In the genomic region with DNA sequence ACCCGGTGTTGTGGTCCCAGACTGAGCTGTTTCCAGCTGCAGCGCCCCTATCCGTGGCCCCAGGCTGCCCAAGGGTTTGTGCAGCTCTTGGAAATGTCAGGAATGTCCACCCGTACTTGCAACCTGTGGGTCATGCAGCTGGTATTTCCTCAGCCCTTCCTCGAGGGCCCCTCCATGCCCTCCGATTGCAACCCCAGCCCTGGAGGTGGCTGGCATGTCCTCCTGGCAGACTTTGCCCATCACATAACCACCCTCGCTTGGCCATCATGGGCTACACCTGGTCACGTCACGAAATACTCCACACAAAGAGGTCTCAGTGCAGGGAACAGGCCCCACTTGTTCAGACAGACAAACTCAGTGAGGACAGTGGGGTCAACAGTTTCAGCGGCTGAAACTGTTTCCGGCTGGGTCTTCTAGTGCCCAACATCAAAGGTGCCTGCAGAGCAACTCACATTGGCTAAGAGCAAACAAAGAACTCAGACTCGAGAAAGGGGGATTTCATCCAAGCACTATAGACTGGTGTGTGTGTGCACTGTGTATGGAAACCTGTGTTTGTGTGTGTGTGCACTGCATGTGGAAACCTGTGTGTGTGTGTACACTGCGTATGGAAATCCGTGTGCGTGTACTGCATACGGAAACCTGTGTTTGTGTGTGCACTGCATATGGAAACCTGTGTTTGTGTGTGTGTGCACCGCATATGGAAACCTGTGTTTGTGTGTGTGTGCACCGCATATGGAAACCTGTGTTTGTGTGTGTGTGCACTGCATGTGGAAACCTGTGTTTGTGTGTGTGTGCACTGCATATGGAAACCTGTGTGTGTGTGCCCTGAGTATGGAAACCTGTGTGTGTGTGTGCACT, we compare ENCODE assay signal across 1 cellular context.
A peak's percentile ranks its signal among the peaks of the same experiment; 100 is the strongest.
TF ChIP-seq lines count a peak whose summit lies in the region.

No MANE protein-coding gene starts in this region.

TF ChIP-seq in SK-N-SH, 30 proteins besides CTCF, POLR2A, EP300 and RAD21 (continued from another document):
- TF ChIP-seq, protein P1, sequence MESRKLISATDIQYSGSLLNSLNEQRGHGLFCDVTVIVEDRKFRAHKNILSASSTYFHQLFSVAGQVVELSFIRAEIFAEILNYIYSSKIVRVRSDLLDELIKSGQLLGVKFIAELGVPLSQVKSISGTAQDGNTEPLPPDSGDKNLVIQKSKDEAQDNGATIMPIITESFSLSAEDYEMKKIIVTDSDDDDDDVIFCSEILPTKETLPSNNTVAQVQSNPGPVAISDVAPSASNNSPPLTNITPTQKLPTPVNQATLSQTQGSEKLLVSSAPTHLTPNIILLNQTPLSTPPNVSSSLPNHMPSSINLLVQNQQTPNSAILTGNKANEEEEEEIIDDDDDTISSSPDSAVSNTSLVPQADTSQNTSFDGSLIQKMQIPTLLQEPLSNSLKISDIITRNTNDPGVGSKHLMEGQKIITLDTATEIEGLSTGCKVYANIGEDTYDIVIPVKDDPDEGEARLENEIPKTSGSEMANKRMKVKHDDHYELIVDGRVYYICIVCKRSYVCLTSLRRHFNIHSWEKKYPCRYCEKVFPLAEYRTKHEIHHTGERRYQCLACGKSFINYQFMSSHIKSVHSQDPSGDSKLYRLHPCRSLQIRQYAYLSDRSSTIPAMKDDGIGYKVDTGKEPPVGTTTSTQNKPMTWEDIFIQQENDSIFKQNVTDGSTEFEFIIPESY (IDR thresholded peaks at IDR 0.05; ENCODE audit: borderline replicate concordance, low read depth): no peak
- no peak for TF ChIP-seq USF1 (IDR thresholded peaks at IDR 0.05; ENCODE audit: borderline replicate concordance, low read depth)
- TF ChIP-seq CHD2 (IDR thresholded peaks at IDR 0.05; ENCODE audit: low read length, partially characterized antibody): no peak
- no peak for TF ChIP-seq SIN3A (IDR thresholded peaks at IDR 0.05; ENCODE audit: borderline replicate concordance, low read depth, low read length)
- TF ChIP-seq MAX (IDR thresholded peaks at IDR 0.05; ENCODE audit: low read depth): no peak
- no peak for TF ChIP-seq FOXM1 (IDR thresholded peaks at IDR 0.05; ENCODE audit: low read depth)
- peak; percentile 76; the same call in 1 of the 2 replicates for TF ChIP-seq TEAD4 (IDR thresholded peaks at IDR 0.05; ENCODE audit: borderline replicate concordance, insufficient read depth)
- no peak for TF ChIP-seq NRF1 (IDR thresholded peaks at IDR 0.05; ENCODE audit: low read depth, low read length)
- no peak for TF ChIP-seq YY1 (IDR thresholded peaks at IDR 0.05; ENCODE audit: low read depth)
- no peak for TF ChIP-seq SMC3 (IDR thresholded peaks at IDR 0.05; ENCODE audit: low read depth, low read length)
- TF ChIP-seq IRF3 (IDR thresholded peaks at IDR 0.05; ENCODE audit: low read depth, low read length): no peak
- no peak for TF ChIP-seq PBX3 (IDR thresholded peaks at IDR 0.05)
- TF ChIP-seq JUND (IDR thresholded peaks at IDR 0.05): peak; percentile 31; the same call in 1 of the 2 replicates
- no peak for TF ChIP-seq RFX5 (IDR thresholded peaks at IDR 0.05; ENCODE audit: low read length)
- no peak for TF ChIP-seq TAF1 (IDR thresholded peaks at IDR 0.05; ENCODE audit: borderline replicate concordance, low read depth, low read length)
- TF ChIP-seq MEF2A (IDR thresholded peaks at IDR 0.05; ENCODE audit: borderline replicate concordance, low read depth): no peak
TF ChIP-seq in SK-N-SH: peak in this region for 6.
